In the genomic region with DNA sequence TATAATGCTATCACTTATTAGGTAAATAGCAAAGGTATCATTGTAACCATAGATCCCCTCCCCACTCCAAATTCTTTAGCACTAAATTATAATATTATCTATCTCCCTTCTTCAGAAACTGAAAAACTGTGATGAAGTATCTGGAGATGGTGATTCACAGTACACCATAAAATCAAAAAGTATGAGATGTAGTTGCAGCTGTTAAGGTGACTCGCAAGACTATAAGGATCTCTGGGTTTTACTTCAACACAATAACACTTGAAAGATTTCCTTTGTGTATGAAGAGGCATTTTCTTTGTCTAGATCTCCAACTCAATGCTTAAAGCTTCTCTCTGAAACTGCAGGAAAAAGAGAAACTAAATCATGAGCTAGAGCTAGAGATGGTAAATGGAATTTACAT, we compare ENCODE assay signal across 26 cellular contexts. TPM values are rescaled to one million over a fixed set of nuclear protein-coding genes. Genes with fewer than 3 reads are reported as not detected.
DNase-seq lines count a peak whose midpoint lies in the region; ATAC-seq lines count a peak whose summit lies in the region.
"Had no signal": no experiment of that assay in that cellular context is flagged by ENCODE, and none has a peak within 500 bp of the region (broad histone marks: within the 10 kb centered on the region; RNA-seq: fewer than 3 reads in every experiment).

No MANE protein-coding gene starts in this region.

- intact Hi-C loops in activated CD4-positive, alpha-beta T cell treated with anti-CD3 and anti-CD28 coated beads for 36 hours (cut with DNase I, micrococcal nuclease) = no loop called here

- no peaks in the 10 kb centered on the region for H3K27me3 Mint-ChIP-seq in activated CD4-positive, alpha-beta T cell treated with anti-CD3 and anti-CD28 coated beads for 36 hours
- H3K27me3 Mint-ChIP-seq in activated naive CD8-positive, alpha-beta T cell treated with anti-CD3 and anti-CD28 coated beads, Interleukin-2, amount 10 ng/mL, durations not matched to agents 7 days and 5 days = no peaks in the 10 kb centered on the region
- H3K27me3 Mint-ChIP-seq: dendritic cell treated with granulocyte-macrophage colony-stimulating factor and Interleukin-4, amounts not matched to agents 40 ng/mL and 50 ng/mL, for 4 days; memory B cell; naive thymus-derived CD8-positive, alpha-beta T cell had no signal

- no peaks in the 10 kb centered on the region for H3K36me3 Mint-ChIP-seq in activated CD4-positive, alpha-beta T cell treated with anti-CD3 and anti-CD28 coated beads for 36 hours (ENCODE audit: low read depth)
- peaks cover 17% of the 10 kb centered on the region for H3K36me3 Mint-ChIP-seq in activated naive CD8-positive, alpha-beta T cell treated with anti-CD3 and anti-CD28 coated beads, Interleukin-2, amount 10 ng/mL, durations not matched to agents 7 days and 5 days

- no peaks in the 10 kb centered on the region for H3K9me3 Mint-ChIP-seq in activated CD4-positive, alpha-beta T cell treated with anti-CD3 and anti-CD28 coated beads for 36 hours (ENCODE audit: low read depth)
- H3K9me3 Mint-ChIP-seq in activated naive CD8-positive, alpha-beta T cell treated with anti-CD3 and anti-CD28 coated beads, Interleukin-2, amount 10 ng/mL, durations not matched to agents 7 days and 5 days = no peaks in the 10 kb centered on the region
- H3K9me3 Mint-ChIP-seq: dendritic cell treated with granulocyte-macrophage colony-stimulating factor and Interleukin-4, amounts not matched to agents 40 ng/mL and 50 ng/mL, for 4 days; memory B cell; naive thymus-derived CD8-positive, alpha-beta T cell; T-helper 2 cell treated with Interferon-gamma antibody and Interleukin-4, amounts not matched to agents 5 μg/mL and 100 μg/mL, for 36 hours had no signal

- peak; percentile 49 for ATAC-seq in activated CD4-positive, alpha-beta T cell treated with anti-CD3 and anti-CD28 coated beads for 36 hours
- no peak for ATAC-seq in activated naive CD8-positive, alpha-beta T cell treated with anti-CD3 and anti-CD28 coated beads, Interleukin-2, amount 10 ng/mL, durations not matched to agents 7 days and 5 days (ENCODE audit: low read depth)
- ATAC-seq in HG03571 (IDR thresholded peaks at IDR 0.05; ENCODE audit: unreplicated experiment) (no peak), left lobe of liver (no peak)
- ATAC-seq: HepG2; naive thymus-derived CD8-positive, alpha-beta T cell; pancreas had no signal

- DNase-seq in activated CD4-positive, alpha-beta T cell treated with anti-CD3 and anti-CD28 coated beads for 36 hours = no peak
- no peak for DNase-seq in activated CD4-positive, alpha-beta T cell treated with anti-CD3 and anti-CD28 coated beads for 4 hours
- peak; percentile 67 for DNase-seq in HCEC 1CT
- no peak for DNase-seq in activated naive CD8-positive, alpha-beta T cell treated with anti-CD3 and anti-CD28 coated beads, Interleukin-2, amount 10 ng/mL, durations not matched to agents 7 days and 5 days
- DNase-seq in iris pigment epithelial cell (ENCODE audit: low read depth) = peak; percentile 24
- DNase-seq in left lobe of liver (ENCODE audit: low spot score) = no peak
- DNase-seq in SIG-M5 (lab: John Stamatoyannopoulos, UW) = no peak
- DNase-seq: ACHN; activated CD4-positive, CD25-positive, alpha-beta regulatory T cell; DMS153; GOT3; head of caudate nucleus; immature natural killer cell; MG63; naive thymus-derived CD8-positive, alpha-beta T cell; NCI-H187; NCI-H510A; pancreas; SHP77; stimulated activated CD4-positive, alpha-beta T cell treated with anti-CD3 and anti-CD28 coated beads, Interleukin-2, amount 100 ng/mL, for 24 hours; upper lobe of left lung had no signal

- POLR2A ChIA-PET in activated CD4-positive, alpha-beta T cell treated with anti-CD3 and anti-CD28 coated beads for 36 hours (lab: Charles Lee) = interaction anchor here (0.7 kb wide), 1 partner anchor 158 kb away, joined by 9 read pairs; no protein-coding TSS in a partner anchor
- POLR2A ChIA-PET in activated naive CD8-positive, alpha-beta T cell treated with anti-CD3 and anti-CD28 coated beads, Interleukin-2, amount 10 ng/mL, durations not matched to agents 7 days and 5 days (lab: Charles Lee) = no interaction called here

- CTCF ChIA-PET in activated CD4-positive, alpha-beta T cell treated with anti-CD3 and anti-CD28 coated beads for 36 hours (lab: Charles Lee) = no interaction called here

- no peak overlapping the region for H3K4me3 Mint-ChIP-seq in activated CD4-positive, alpha-beta T cell treated with anti-CD3 and anti-CD28 coated beads for 36 hours
- peak overlapping the region; percentile 53 for H3K4me3 Mint-ChIP-seq in activated naive CD8-positive, alpha-beta T cell treated with anti-CD3 and anti-CD28 coated beads, Interleukin-2, amount 10 ng/mL, durations not matched to agents 7 days and 5 days
- H3K4me3 Mint-ChIP-seq: dendritic cell treated with granulocyte-macrophage colony-stimulating factor and Interleukin-4, amounts not matched to agents 40 ng/mL and 50 ng/mL, for 4 days; immature natural killer cell; memory B cell; naive thymus-derived CD8-positive, alpha-beta T cell; T-helper 2 cell treated with Interferon-gamma antibody and Interleukin-4, amounts not matched to agents 5 μg/mL and 100 μg/mL, for 36 hours had no signal

- no peak overlapping the region for H3K27ac Mint-ChIP-seq in activated CD4-positive, alpha-beta T cell treated with anti-CD3 and anti-CD28 coated beads for 36 hours
- no peak overlapping the region for H3K27ac Mint-ChIP-seq in activated naive CD8-positive, alpha-beta T cell treated with anti-CD3 and anti-CD28 coated beads, Interleukin-2, amount 10 ng/mL, durations not matched to agents 7 days and 5 days
- H3K27ac Mint-ChIP-seq: dendritic cell treated with granulocyte-macrophage colony-stimulating factor and Interleukin-4, amounts not matched to agents 40 ng/mL and 50 ng/mL, for 4 days; immature natural killer cell; memory B cell; T-helper 2 cell treated with Interferon-gamma antibody and Interleukin-4, amounts not matched to agents 5 μg/mL and 100 μg/mL, for 36 hours had no signal

- peaks cover 30% of the 10 kb centered on the region for H3K4me1 Mint-ChIP-seq in activated CD4-positive, alpha-beta T cell treated with anti-CD3 and anti-CD28 coated beads for 36 hours
- peaks cover 9% of the 10 kb centered on the region for H3K4me1 Mint-ChIP-seq in activated naive CD8-positive, alpha-beta T cell treated with anti-CD3 and anti-CD28 coated beads, Interleukin-2, amount 10 ng/mL, durations not matched to agents 7 days and 5 days

RNA-seq across cellular contexts. Expression of gene IFT57, which starts 46.9 kb away (rescaled TPM):
- total RNA-seq in activated CD4-positive, alpha-beta T cell treated with anti-CD3 and anti-CD28 coated beads for 36 hours = 10 to 100 TPM; 27.9 to 29.6 TPM
- total RNA-seq in activated naive CD8-positive, alpha-beta T cell treated with anti-CD3 and anti-CD28 coated beads, Interleukin-2, amount 10 ng/mL, durations not matched to agents 7 days and 5 days = 10 to 100 TPM; 22.0 to 26.9 TPM
- 3.8 TPM for total RNA-seq in left lobe of liver

Comparison
In these comparisons a context has a peak if more than half of its experiments do, and no peak if none do; other contexts are left out.
1. DNase-seq: peak in HCEC 1CT (single experiment) and iris pigment epithelial cell (single experiment); none in activated CD4-positive, alpha-beta T cell treated with anti-CD3 and anti-CD28 coated beads for 36 hours (single experiment), activated CD4-positive, alpha-beta T cell treated with anti-CD3 and anti-CD28 coated beads for 4 hours (0 of 2), activated naive CD8-positive, alpha-beta T cell treated with anti-CD3 and anti-CD28 coated beads, Interleukin-2, amount 10 ng/mL, durations not matched to agents 7 days and 5 days (single experiment), left lobe of liver (single experiment) and SIG-M5 (single experiment).